1 cellular context compared by ENCODE assay signal in the genomic region with DNA sequence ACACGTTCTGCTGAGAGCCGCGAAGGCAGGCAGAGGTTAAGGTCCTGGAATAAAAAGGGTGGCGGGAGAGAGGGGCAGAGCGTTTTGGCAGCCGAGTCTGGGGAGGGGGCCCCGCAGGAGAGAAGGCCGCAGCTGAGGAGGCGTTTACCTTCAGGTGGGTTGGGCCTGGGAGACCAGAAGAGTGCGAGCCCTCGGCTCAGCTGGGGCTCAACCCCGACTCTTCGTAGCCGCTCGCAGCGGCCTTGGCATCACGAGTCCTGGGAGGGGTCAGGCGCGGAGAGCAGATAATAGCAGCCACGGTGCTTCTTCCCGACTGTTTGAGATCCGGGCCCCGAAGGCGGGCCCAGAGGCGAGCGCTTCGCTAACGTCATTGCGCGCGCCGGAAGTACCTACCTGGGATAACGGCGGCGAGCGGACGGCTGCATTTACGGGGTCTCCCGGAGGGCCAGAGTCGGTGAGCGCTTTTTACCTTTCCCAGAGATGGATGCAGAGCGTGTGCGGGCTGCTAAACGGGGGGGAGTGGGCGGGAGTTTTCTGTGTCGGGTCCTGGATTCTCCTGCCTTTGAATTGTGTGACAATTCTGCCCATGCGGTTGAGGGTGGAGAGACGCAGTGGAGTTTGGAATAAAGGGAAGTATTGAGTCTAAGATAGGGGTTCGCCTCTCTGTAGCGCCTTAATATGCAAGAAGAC.
A peak's percentile ranks its signal among the peaks of the same experiment; 100 is the strongest.
TF ChIP-seq lines count a peak whose summit lies in the region.

Gene PPHLN1, plus strand, starts transcription at position 392 of the 690 bp plus-strand sequence. CDS start 9,736 bp downstream, outside the sequence.
A gene with protein sequence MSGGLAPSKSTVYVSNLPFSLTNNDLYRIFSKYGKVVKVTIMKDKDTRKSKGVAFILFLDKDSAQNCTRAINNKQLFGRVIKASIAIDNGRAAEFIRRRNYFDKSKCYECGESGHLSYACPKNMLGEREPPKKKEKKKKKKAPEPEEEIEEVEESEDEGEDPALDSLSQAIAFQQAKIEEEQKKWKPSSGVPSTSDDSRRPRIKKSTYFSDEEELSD (minus strand): TSS at position 319 of the 690 bp plus-strand sequence. CDS start 1,992 bp downstream, outside the sequence.

TF ChIP-seq in K562, 482 proteins besides CTCF, POLR2A, EP300 and RAD21 (continued from another document and continues in another):
- peak; percentile 81 for TF ChIP-seq TOE1 (IDR thresholded peaks at IDR 0.05; ENCODE audit: borderline replicate concordance)
- TF ChIP-seq TOE1 (CRISPR knock-in tag; IDR thresholded peaks at IDR 0.05; ENCODE audit: borderline replicate concordance, low read depth), result no peak
- peak; percentile 54 for TF ChIP-seq HMGN3 (IDR thresholded peaks at IDR 0.05; ENCODE audit: borderline replicate concordance, extremely low read depth, insufficient read length, low read depth, low read length)
- peak; percentile 46; the same call in 1 of the 2 replicates for TF ChIP-seq KLF6 (CRISPR knock-in tag; IDR thresholded peaks at IDR 0.05; ENCODE audit: borderline replicate concordance)
- TF ChIP-seq ZNF408 (CRISPR knock-in tag; IDR thresholded peaks at IDR 0.05; ENCODE audit: low read depth), result no peak
- peak; percentile 95 for TF ChIP-seq ELF1 (tag; IDR thresholded peaks at IDR 0.05)
- peak; percentile 96 for TF ChIP-seq ZNF764 (CRISPR knock-in tag; IDR thresholded peaks at IDR 0.05; ENCODE audit: low read depth)
- TF ChIP-seq RCOR1 (IDR thresholded peaks at IDR 0.05; ENCODE audit: borderline replicate concordance in 1 of 2, low read depth in 2 of 2, low read length in 2 of 2), result no peak
- peak; percentile 54; the same call in 1 of the 2 replicates for TF ChIP-seq SMAD4 (CRISPR knock-in tag; conservative IDR thresholded peaks at IDR 0.05)
- TF ChIP-seq ZNF277 (CRISPR knock-in tag; IDR thresholded peaks at IDR 0.05; ENCODE audit: borderline replicate concordance), result no peak
- TF ChIP-seq MAZ (CRISPR knock-in tag; conservative IDR thresholded peaks at IDR 0.05 in 1 of 2, IDR thresholded peaks at IDR 0.05 in 1 of 2), result peak; percentile 65 to 82; a peak in 3 of 4 replicates
- no peak for TF ChIP-seq ZBTB5 (IDR thresholded peaks at IDR 0.05)
- TF ChIP-seq NONO (IDR thresholded peaks at IDR 0.05; ENCODE audit: low read depth in 2 of 2, low read length in 1 of 2), result no peak
- no peak for TF ChIP-seq TRIM24 (IDR thresholded peaks at IDR 0.05)
- TF ChIP-seq ZNF41 (CRISPR knock-in tag; conservative IDR thresholded peaks at IDR 0.05), result no peak
- TF ChIP-seq CREB3L1 (IDR thresholded peaks at IDR 0.05; ENCODE audit: borderline replicate concordance, low read depth), result no peak
- no peak for TF ChIP-seq TSC22D4 (tag; IDR thresholded peaks at IDR 0.05)
- TF ChIP-seq GTF3C2 (IDR thresholded peaks at IDR 0.05; ENCODE audit: borderline replicate concordance, extremely low read depth, insufficient read length), result no peak
- no peak for TF ChIP-seq TAL1 (IDR thresholded peaks at IDR 0.05)
- TF ChIP-seq FOXJ2 (tag; IDR thresholded peaks at IDR 0.05), result no peak
- peak; percentile 63; the same call in 1 of the 2 replicates for TF ChIP-seq BHLHE40 (IDR thresholded peaks at IDR 0.05; ENCODE audit: low read length)
- TF ChIP-seq KAT7 (CRISPR knock-in tag; IDR thresholded peaks at IDR 0.05; ENCODE audit: borderline replicate concordance), result no peak
- peak; percentile 64 for TF ChIP-seq MYBL2 (IDR thresholded peaks at IDR 0.05; ENCODE audit: low read depth)
- TF ChIP-seq MYBL2 (CRISPR knock-in tag; IDR thresholded peaks at IDR 0.05; ENCODE audit: borderline replicate concordance), result no peak
- no peak for TF ChIP-seq ZNF512 (tag; IDR thresholded peaks at IDR 0.05)
- no peak for TF ChIP-seq ZNF197 (CRISPR knock-in tag; IDR thresholded peaks at IDR 0.05; ENCODE audit: low read depth)
- TF ChIP-seq HLTF (IDR thresholded peaks at IDR 0.05), result no peak
- TF ChIP-seq RBFOX2 (IDR thresholded peaks at IDR 0.05; ENCODE audit: low read depth, low read length), result peak; percentile 93
- no peak for TF ChIP-seq RBM14 (IDR thresholded peaks at IDR 0.05; ENCODE audit: borderline replicate concordance, insufficient read depth, low read depth, low read length)
- no peak for TF ChIP-seq MTA2 (IDR thresholded peaks at IDR 0.05; ENCODE audit: low read depth)
- TF ChIP-seq, protein P1, sequence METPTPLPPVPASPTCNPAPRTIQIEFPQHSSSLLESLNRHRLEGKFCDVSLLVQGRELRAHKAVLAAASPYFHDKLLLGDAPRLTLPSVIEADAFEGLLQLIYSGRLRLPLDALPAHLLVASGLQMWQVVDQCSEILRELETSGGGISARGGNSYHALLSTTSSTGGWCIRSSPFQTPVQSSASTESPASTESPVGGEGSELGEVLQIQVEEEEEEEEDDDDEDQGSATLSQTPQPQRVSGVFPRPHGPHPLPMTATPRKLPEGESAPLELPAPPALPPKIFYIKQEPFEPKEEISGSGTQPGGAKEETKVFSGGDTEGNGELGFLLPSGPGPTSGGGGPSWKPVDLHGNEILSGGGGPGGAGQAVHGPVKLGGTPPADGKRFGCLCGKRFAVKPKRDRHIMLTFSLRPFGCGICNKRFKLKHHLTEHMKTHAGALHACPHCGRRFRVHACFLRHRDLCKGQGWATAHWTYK (CRISPR knock-in tag; IDR thresholded peaks at IDR 0.05), result no peak
- TF ChIP-seq RNF2 (IDR thresholded peaks at IDR 0.05), result no peak
- TF ChIP-seq ZNF134 (CRISPR knock-in tag; conservative IDR thresholded peaks at IDR 0.05), result no peak
- peak; percentile 10; the same call in 1 of the 2 replicates for TF ChIP-seq LCOR (CRISPR knock-in tag; IDR thresholded peaks at IDR 0.05)
- TF ChIP-seq STAT6 (CRISPR knock-in tag; IDR thresholded peaks at IDR 0.05), result no peak
- no peak for TF ChIP-seq MCM3 (IDR thresholded peaks at IDR 0.05)
